Comparison of ENCODE assay signal across 11 cellular contexts in genomic region chr3:134362670-134363380, GRCh38. TPM values are rescaled to one million over a fixed set of nuclear protein-coding genes. Genes with fewer than 3 reads are reported as not detected.
A peak's percentile ranks its signal among the peaks of the same experiment; 100 is the strongest.
DNase-seq lines count a peak whose midpoint lies in the region; ATAC-seq and TF ChIP-seq lines count a peak whose summit lies in the region.
"Had no signal": no experiment of that assay in that cellular context is flagged by ENCODE, and none has a peak within 500 bp of the region (broad histone marks: within the 10 kb centered on the region; RNA-seq: fewer than 3 reads in every experiment).

No MANE protein-coding gene starts in this region.

- DNase-seq in Calu3 (no peak), RWPE2 (ENCODE audit: low spot score) (no peak), right cardiac atrium (peak in 1 of 3 donors; percentile 57), GDM1 (lab: John Stamatoyannopoulos, UW) (no peak), RPMI8226 (no peak), LoVo (ENCODE audit: low spot score) (no peak), KG1 (lab: John Stamatoyannopoulos, UW) (no peak)
- DNase-seq: activated CD4-positive, CD25-positive, alpha-beta regulatory T cell; foreskin melanocyte; MG63 had no signal

- H3K27ac ChIP-seq in RWPE2 (ENCODE audit: poor library complexity, severe bottlenecking): peak overlapping the region; percentile 96
- H3K27ac ChIP-seq in right cardiac atrium (ENCODE audit: low read length): peak overlapping the region; percentile 95
- H3K27ac ChIP-seq in rectal smooth muscle tissue (ENCODE audit: low read depth, low read length): peak overlapping the region; percentile 67

- H3K4me1 Mint-ChIP-seq in Calu3 (ENCODE audit: low read depth, unreplicated experiment): peaks cover 79% of the 10 kb centered on the region

- no peak overlapping the region for H3K9ac ChIP-seq in rectal smooth muscle tissue (ENCODE audit: low read length)

- H3K27me3 ChIP-seq in RWPE2 (ENCODE audit: insufficient read depth, poor library complexity, severe bottlenecking): no peaks in the 10 kb centered on the region
- H3K27me3 ChIP-seq in right cardiac atrium (ENCODE audit: control insufficient read depth, insufficient read depth): no peaks in the 10 kb centered on the region
- no peaks in the 10 kb centered on the region for H3K27me3 ChIP-seq in rectal smooth muscle tissue (ENCODE audit: control insufficient read depth, insufficient read depth, low read length)
- H3K27me3 ChIP-seq: MG63 had no signal

- WGBS in right cardiac atrium: 69% methylated on average over 6 of the region's 6 CpGs

- peak overlapping the region; percentile 53 for H3K27ac Mint-ChIP-seq in Calu3 (ENCODE audit: unreplicated experiment)

- ATAC-seq in RWPE2 (ENCODE audit: low read depth): no peak
- ATAC-seq in right cardiac atrium: no peak

- H3K4me3 ChIP-seq in RWPE2 (ENCODE audit: severe bottlenecking) (no peak overlapping the region), right cardiac atrium (ENCODE audit: low read length) (no peak overlapping the region), rectal smooth muscle tissue (ENCODE audit: low read length) (no peak overlapping the region)

- intact Hi-C loops in Calu3 (cut with micrococcal nuclease; ENCODE audit: unreplicated experiment) (no loop called here), right cardiac atrium (cut with DNase I) (no loop called here)

- TF ChIP-seq CTCF in Calu3 (IDR thresholded peaks at IDR 0.05; ENCODE audit: unreplicated experiment): no peak
- TF ChIP-seq CTCF in RWPE2 (IDR thresholded peaks at IDR 0.05; ENCODE audit: poor library complexity, severe bottlenecking): no peak

- H3K4me1 ChIP-seq in RWPE2 (ENCODE audit: insufficient read depth, poor library complexity, severe bottlenecking) (peaks cover 61% of the 10 kb centered on the region), right cardiac atrium (ENCODE audit: control insufficient read depth, insufficient read depth, low read length) (peaks cover 60% of the 10 kb centered on the region), rectal smooth muscle tissue (ENCODE audit: control insufficient read depth, insufficient read depth, low read length) (peaks cover 74% of the 10 kb centered on the region)

- H3K9me3 ChIP-seq in RWPE2 (ENCODE audit: severe bottlenecking) (no peaks in the 10 kb centered on the region), right cardiac atrium (ENCODE audit: control insufficient read depth, low read length) (no peaks in the 10 kb centered on the region)
- H3K9me3 ChIP-seq: MG63 had no signal

- H3K4me3 Mint-ChIP-seq in Calu3 (ENCODE audit: low read depth, unreplicated experiment): peak overlapping the region; percentile 43

- H3K36me3 ChIP-seq in RWPE2 (ENCODE audit: low read depth): peaks cover 96% of the 10 kb centered on the region
- H3K36me3 ChIP-seq in rectal smooth muscle tissue (ENCODE audit: control insufficient read depth, insufficient read depth, low read length): peaks cover 46% of the 10 kb centered on the region

- CTCF ChIA-PET in Calu3 (lab: Charles Lee): interaction anchor here (0.5 to 3.3 kb wide), 4 partner anchors 13 to 109 kb away, joined by 3 to 35 read pairs (median 4); partner anchors contain the start of gene AMOTL2

- H3K36me3 Mint-ChIP-seq in Calu3 (ENCODE audit: insufficient read depth, unreplicated experiment): peaks cover 100% of the 10 kb centered on the region

- H3K27me3 Mint-ChIP-seq in Calu3 (ENCODE audit: unreplicated experiment): no peaks in the 10 kb centered on the region

- no peaks in the 10 kb centered on the region for H3K9me3 Mint-ChIP-seq in Calu3 (ENCODE audit: low read depth, unreplicated experiment)

- BruUV-seq in Calu3 (replicated peaks; lab: Mats Ljungman, UMichigan): TSS peak; percentile 3

RNA-seq across cellular contexts. Expression of gene AMOTL2, which starts 11.4 kb away (rescaled TPM):
- total RNA-seq in Calu3 (2022) (140 and 153 TPM in 2 replicates), right cardiac atrium (10 to 100 TPM; 44.6 to 57.6 (median 47.6) TPM)
- polyA plus RNA-seq in right cardiac atrium: 22.9 TPM
